22 cellular contexts compared by ENCODE assay signal in the genomic region with DNA sequence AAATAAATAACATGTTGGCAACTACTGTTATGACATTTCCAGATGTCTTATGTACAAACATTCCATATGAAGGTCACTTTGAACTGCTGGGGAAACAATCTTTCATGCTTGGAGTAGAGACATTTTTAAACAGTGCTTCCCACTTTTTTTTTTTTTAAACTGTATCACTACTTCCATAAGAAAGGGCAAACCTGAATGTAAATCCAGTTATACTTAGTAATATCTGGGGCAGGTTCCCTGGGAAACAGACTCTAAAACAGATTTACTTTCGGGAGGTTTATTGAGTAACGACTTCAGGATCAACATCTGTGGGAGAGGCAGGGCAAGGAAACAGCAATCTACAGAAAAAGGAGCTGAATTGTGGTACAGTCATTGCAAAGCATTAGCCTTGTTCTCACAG.
"Had no signal": no experiment of that assay in that cellular context is flagged by ENCODE, and none has a peak within 500 bp of the region (broad histone marks: within the 10 kb centered on the region; RNA-seq: fewer than 3 reads in every experiment).

No MANE protein-coding gene starts in this region.

- H3K4me1 ChIP-seq: left lung, lower lobe of right lung, right atrium auricular region, right lobe of liver, spleen, suprapubic skin, upper lobe of right lung had no signal

- ATAC-seq: left cardiac atrium; left lung; lower lobe of right lung; natural killer cell; right lobe of liver; stimulated activated effector memory CD8-positive, alpha-beta T cell treated with anti-CD3 and anti-CD28 coated beads, Interleukin-12 subunit alpha, Interleukin-12 subunit beta, amount 100 ng/mL, for 72 hours; upper lobe of right lung had no signal

- H3K4me3 ChIP-seq: hepatocyte, left lung, lower lobe of right lung, ovary, right atrium auricular region, right lobe of liver, skin epidermis, spleen, suprapubic skin, thoracic aorta, tibial artery, upper lobe of right lung had no signal

- H3K27me3 ChIP-seq: hepatocyte, left lung, ovary, right atrium auricular region, right lobe of liver, spleen, suprapubic skin, tibial artery, upper lobe of right lung had no signal

- H2AFZ ChIP-seq: hepatocyte had no signal

- H3K9me3 ChIP-seq: ovary, right atrium auricular region, right lobe of liver, thoracic aorta, tibial artery, upper lobe of right lung had no signal

- H3K79me2 ChIP-seq: hepatocyte had no signal

- H3K27ac ChIP-seq: hepatocyte, left lung, lower lobe of right lung, ovary, right atrium auricular region, right lobe of liver, skin epidermis, spleen, suprapubic skin, thoracic aorta, tibial artery, upper lobe of right lung had no signal

- H3K36me3 ChIP-seq: left lung, lower lobe of right lung, ovary, right atrium auricular region, right lobe of liver, spleen, suprapubic skin, thoracic aorta, tibial artery, upper lobe of right lung had no signal

- DNase-seq: islet precursor cell; left cardiac atrium; left lung; lower lobe of right lung; mammary epithelial cell; mesendoderm; naive B cell; natural killer cell; ovary; right lobe of liver; spleen; stimulated activated CD4-positive, alpha-beta T cell treated with anti-CD3 and anti-CD28 coated beads, Interleukin-4, amount 100 ng/mL, for 24 hours; stimulated activated naive CD4-positive, alpha-beta T cell; tibial artery; trophoblast cell; upper lobe of right lung had no signal

- H3K4me2 ChIP-seq: hepatocyte had no signal
